In genomic region chr20:25424536-25424935, GRCh38 we compare ENCODE assay signal across 29 cellular contexts.
"Had no signal": no experiment of that assay in that cellular context is flagged by ENCODE, and none has a peak within 500 bp of the region (broad histone marks: within the 10 kb centered on the region; RNA-seq: fewer than 3 reads in every experiment).

No MANE protein-coding gene starts in this region.

- H3K9me3 Mint-ChIP-seq: dendritic cell treated with granulocyte-macrophage colony-stimulating factor and Interleukin-4, amounts not matched to agents 40 ng/mL and 50 ng/mL, for 4 days; effector memory CD8-positive, alpha-beta T cell had no signal

- H3K27ac Mint-ChIP-seq: dendritic cell treated with granulocyte-macrophage colony-stimulating factor and Interleukin-4, amounts not matched to agents 40 ng/mL and 50 ng/mL, for 4 days; effector memory CD8-positive, alpha-beta T cell; endodermal cell had no signal

- H3K4me3 Mint-ChIP-seq: dendritic cell treated with granulocyte-macrophage colony-stimulating factor and Interleukin-4, amounts not matched to agents 40 ng/mL and 50 ng/mL, for 4 days; effector memory CD8-positive, alpha-beta T cell; endodermal cell had no signal

- H3K4me3 ChIP-seq: colonic mucosa, coronary artery, dorsolateral prefrontal cortex, esophagus muscularis mucosa, esophagus squamous epithelium, gastrocnemius medialis, gastroesophageal sphincter, heart left ventricle, heart right ventricle had no signal

- H3K4me1 ChIP-seq: colonic mucosa, esophagus muscularis mucosa, esophagus squamous epithelium, foreskin keratinocyte, gastrocnemius medialis, gastroesophageal sphincter, heart left ventricle, heart right ventricle had no signal

- FAIRE-seq: colon, endometrium, endothelial cell of umbilical vein, frontal cortex had no signal

- H3K9me3 ChIP-seq: colonic mucosa, esophagus muscularis mucosa, esophagus squamous epithelium, gastrocnemius medialis, gastroesophageal sphincter had no signal

- H3K27me3 Mint-ChIP-seq: dendritic cell treated with granulocyte-macrophage colony-stimulating factor and Interleukin-4, amounts not matched to agents 40 ng/mL and 50 ng/mL, for 4 days; effector memory CD8-positive, alpha-beta T cell had no signal

- H3K36me3 ChIP-seq: colonic mucosa, esophagus muscularis mucosa, gastrocnemius medialis, gastroesophageal sphincter, heart left ventricle had no signal

- H3K27me3 ChIP-seq: colonic mucosa, dorsolateral prefrontal cortex, esophagus muscularis mucosa, esophagus squamous epithelium, foreskin keratinocyte, gastrocnemius medialis, gastroesophageal sphincter, heart left ventricle, heart right ventricle had no signal

- ATAC-seq: effector memory CD8-positive, alpha-beta T cell; esophagus mucosa; foreskin keratinocyte; gastrocnemius medialis; gastroesophageal sphincter; heart left ventricle; heart right ventricle had no signal

- H3K4me1 Mint-ChIP-seq: endodermal cell had no signal

- H3K27ac ChIP-seq: colonic mucosa, coronary artery, dorsolateral prefrontal cortex, epithelial cell of prostate, esophagus muscularis mucosa, esophagus squamous epithelium, foreskin keratinocyte, gastrocnemius medialis, gastroesophageal sphincter, heart left ventricle, heart right ventricle had no signal

- DNase-seq: colonic mucosa; cortex of kidney; dermis blood vessel endothelial cell; dorsolateral prefrontal cortex; effector CD4-positive, alpha-beta T cell; effector CD8-positive, alpha-beta T cell; effector memory CD4-positive, alpha-beta T cell; effector memory CD8-positive, alpha-beta T cell; endodermal cell; erythroblast; esophagus squamous epithelium; foreskin fibroblast; foreskin keratinocyte; foreskin melanocyte; gastrocnemius medialis; glutamatergic neuron; head of caudate nucleus; heart left ventricle; heart right ventricle had no signal
